31 cellular contexts compared by ENCODE assay signal in genomic region chr5:57244331-57244730, GRCh38.
DNase-seq lines count a peak whose midpoint lies in the region; ATAC-seq, FAIRE-seq and TF ChIP-seq lines count a peak whose summit lies in the region.
"Had no signal": no experiment of that assay in that cellular context is flagged by ENCODE, and none has a peak within 500 bp of the region (broad histone marks: within the 10 kb centered on the region; RNA-seq: fewer than 3 reads in every experiment).

No MANE protein-coding gene starts in this region.

- no peaks in the 10 kb centered on the region for H3K27me3 ChIP-seq in colonic mucosa
- H3K27me3 ChIP-seq: cardiac muscle cell, SJCRH30 had no signal

- intact Hi-C loops in activated CD4-positive, alpha-beta T cell treated with anti-CD3 and anti-CD28 coated beads, Interleukin-2, amount 10 ng/mL, durations not matched to agents 24 days and 14 days (cut with micrococcal nuclease) = no loop called here
- intact Hi-C loops in colonic mucosa (cut with DNase I) = no loop called here
- intact Hi-C loops in natural killer cell (cut with micrococcal nuclease) = no loop called here

- H3K4me1 Mint-ChIP-seq in activated CD4-positive, alpha-beta T cell treated with anti-CD3 and anti-CD28 coated beads, Interleukin-2, amount 10 ng/mL, durations not matched to agents 24 days and 14 days = peaks cover 21% of the 10 kb centered on the region
- peaks cover 44% of the 10 kb centered on the region for H3K4me1 Mint-ChIP-seq in activated CD4-positive, alpha-beta T cell treated with anti-CD3 and anti-CD28 coated beads, Interleukin-2, amount 10 ng/mL, durations not matched to agents 7 days and 5 days
- H3K4me1 Mint-ChIP-seq in natural killer cell = peaks cover 14 to 20% of the 10 kb centered on the region in 2 donors
- H3K4me1 Mint-ChIP-seq: nephron had no signal

- H3K4me1 ChIP-seq in colonic mucosa = peaks cover 4% of the 10 kb centered on the region
- H3K4me1 ChIP-seq: SJCRH30 had no signal

- POLR2A ChIA-PET in activated CD4-positive, alpha-beta T cell treated with anti-CD3 and anti-CD28 coated beads, Interleukin-2, amount 10 ng/mL, durations not matched to agents 7 days and 5 days (lab: Charles Lee) = no interaction called here

- H3K36me3 Mint-ChIP-seq in activated CD4-positive, alpha-beta T cell treated with anti-CD3 and anti-CD28 coated beads, Interleukin-2, amount 10 ng/mL, durations not matched to agents 24 days and 14 days (ENCODE audit: low read depth) = peaks cover 54% of the 10 kb centered on the region
- peaks cover 64% of the 10 kb centered on the region for H3K36me3 Mint-ChIP-seq in activated CD4-positive, alpha-beta T cell treated with anti-CD3 and anti-CD28 coated beads, Interleukin-2, amount 10 ng/mL, durations not matched to agents 7 days and 5 days (ENCODE audit: low read depth)
- peaks cover 11% of the 10 kb centered on the region for H3K36me3 Mint-ChIP-seq in natural killer cell

- H3K4me3 ChIP-seq in colonic mucosa = no peak overlapping the region
- H3K4me3 ChIP-seq: cardiac muscle cell, SJCRH30 had no signal

- no peaks in the 10 kb centered on the region for H3K27me3 Mint-ChIP-seq in activated CD4-positive, alpha-beta T cell treated with anti-CD3 and anti-CD28 coated beads, Interleukin-2, amount 10 ng/mL, durations not matched to agents 24 days and 14 days
- no peaks in the 10 kb centered on the region for H3K27me3 Mint-ChIP-seq in activated CD4-positive, alpha-beta T cell treated with anti-CD3 and anti-CD28 coated beads, Interleukin-2, amount 10 ng/mL, durations not matched to agents 7 days and 5 days
- no peaks in the 10 kb centered on the region for H3K27me3 Mint-ChIP-seq in natural killer cell (ENCODE audit: low read depth in 2 of 2)
- H3K27me3 Mint-ChIP-seq: activated naive CD8-positive, alpha-beta T cell treated with anti-CD3 and anti-CD28 coated beads, Interleukin-2, amount 10 ng/mL, durations not matched to agents 7 days and 5 days; CD4-positive, CD25-positive, alpha-beta regulatory T cell; effector memory CD8-positive, alpha-beta T cell; type B pancreatic cell had no signal

- CTCF ChIA-PET in activated CD4-positive, alpha-beta T cell treated with anti-CD3 and anti-CD28 coated beads, Interleukin-2, amount 10 ng/mL, durations not matched to agents 7 days and 5 days (lab: Charles Lee) = interaction anchor here (1.2 kb wide), 1 partner anchor 13 kb away, joined by 3 read pairs; no protein-coding TSS in a partner anchor

- no peaks in the 10 kb centered on the region for H3K9me3 Mint-ChIP-seq in activated CD4-positive, alpha-beta T cell treated with anti-CD3 and anti-CD28 coated beads, Interleukin-2, amount 10 ng/mL, durations not matched to agents 24 days and 14 days
- no peaks in the 10 kb centered on the region for H3K9me3 Mint-ChIP-seq in activated CD4-positive, alpha-beta T cell treated with anti-CD3 and anti-CD28 coated beads, Interleukin-2, amount 10 ng/mL, durations not matched to agents 7 days and 5 days
- no peaks in the 10 kb centered on the region for H3K9me3 Mint-ChIP-seq in natural killer cell
- H3K9me3 Mint-ChIP-seq: activated naive CD8-positive, alpha-beta T cell treated with anti-CD3 and anti-CD28 coated beads, Interleukin-2, amount 10 ng/mL, durations not matched to agents 7 days and 5 days; CD4-positive, CD25-positive, alpha-beta regulatory T cell; effector memory CD8-positive, alpha-beta T cell; nephron; type B pancreatic cell had no signal

- DNase-seq in activated CD4-positive, alpha-beta T cell treated with anti-CD3 and anti-CD28 coated beads, Interleukin-2, amount 10 ng/mL, durations not matched to agents 24 days and 14 days = no peak
- DNase-seq in activated CD4-positive, alpha-beta T cell treated with anti-CD3 and anti-CD28 coated beads, Interleukin-2, amount 10 ng/mL, durations not matched to agents 7 days and 5 days = no peak
- no peak for DNase-seq in D721Med (ENCODE audit: insufficient read length, low spot score)
- DNase-seq in colonic mucosa = no peak
- no peak for DNase-seq in natural killer cell
- no peak for DNase-seq in cerebellum (ENCODE audit: low spot score)
- no peak for DNase-seq in SW480 (ENCODE audit: low spot score)
- DNase-seq: activated CD8-positive, alpha-beta memory T cell treated with anti-CD3 and anti-CD28 coated beads for 24 hours; activated naive CD8-positive, alpha-beta T cell treated with anti-CD3 and anti-CD28 coated beads, Interleukin-2, amount 10 ng/mL, durations not matched to agents 7 days and 5 days; activated T-cell treated with anti-CD3 and anti-CD28 coated beads, Interleukin-2, amount 50 U/mL, for 48 hours; CD4-positive, CD25-positive, alpha-beta regulatory T cell; cortex of kidney; effector memory CD8-positive, alpha-beta T cell; erythroblast; glutamatergic neuron; KG1; midbrain; NCI-H1092 treated with DMSO at 0.1 percent for 48 hours; NCI-H187; NCI-H446 treated with DMSO at 0.1 percent for 48 hours; SJCRH30; stimulated activated CD4-positive, alpha-beta T cell treated with anti-CD3 and anti-CD28 coated beads, Interleukin-15, amount 100 ng/mL, for 24 hours; stimulated activated CD4-positive, alpha-beta T cell treated with anti-CD3 and anti-CD28 coated beads, Interleukin-4, amount 100 ng/mL, for 4 hours; substantia nigra; T-helper 1 cell had no signal

- peak; percentile 46 for FAIRE-seq in D721Med (lab: Jason Lieb, UNC)
- FAIRE-seq: astrocyte, keratinocyte had no signal

- H3K27ac ChIP-seq in colonic mucosa = peak overlapping the region; percentile 41
- H3K27ac ChIP-seq: cardiac muscle cell, SJCRH30 had no signal

- peak overlapping the region; percentile 66 for H3K27ac Mint-ChIP-seq in activated CD4-positive, alpha-beta T cell treated with anti-CD3 and anti-CD28 coated beads, Interleukin-2, amount 10 ng/mL, durations not matched to agents 24 days and 14 days
- no peak overlapping the region for H3K27ac Mint-ChIP-seq in activated CD4-positive, alpha-beta T cell treated with anti-CD3 and anti-CD28 coated beads, Interleukin-2, amount 10 ng/mL, durations not matched to agents 7 days and 5 days
- peak overlapping the region; percentile 49 to 56 for H3K27ac Mint-ChIP-seq in natural killer cell
- H3K27ac Mint-ChIP-seq: nephron, type B pancreatic cell had no signal

- TF ChIP-seq CTCF in D721Med (IDR thresholded peaks at IDR 0.05; ENCODE audit: insufficient read depth, missing control alignments) = no peak
- no peak for TF ChIP-seq CTCF in colonic mucosa (IDR thresholded peaks at IDR 0.05)
- no peak for TF ChIP-seq CTCF in natural killer cell (IDR thresholded peaks at IDR 0.05)

- no peak overlapping the region for H3K9ac ChIP-seq in colonic mucosa (ENCODE audit: low read depth in 2 of 2, low read length in 2 of 2)

- H3K36me3 ChIP-seq in colonic mucosa = peaks cover 8% of the 10 kb centered on the region

- ATAC-seq in natural killer cell (no peak), HG03097 (IDR thresholded peaks at IDR 0.05; ENCODE audit: low FRiP score, unreplicated experiment) (no peak)
- ATAC-seq: effector memory CD8-positive, alpha-beta T cell had no signal

- H3K4me3 Mint-ChIP-seq in activated CD4-positive, alpha-beta T cell treated with anti-CD3 and anti-CD28 coated beads, Interleukin-2, amount 10 ng/mL, durations not matched to agents 24 days and 14 days = no peak overlapping the region
- no peak overlapping the region for H3K4me3 Mint-ChIP-seq in activated CD4-positive, alpha-beta T cell treated with anti-CD3 and anti-CD28 coated beads, Interleukin-2, amount 10 ng/mL, durations not matched to agents 7 days and 5 days
- no peak overlapping the region for H3K4me3 Mint-ChIP-seq in natural killer cell
- H3K4me3 Mint-ChIP-seq: activated naive CD8-positive, alpha-beta T cell treated with anti-CD3 and anti-CD28 coated beads, Interleukin-2, amount 10 ng/mL, durations not matched to agents 7 days and 5 days; CD4-positive, CD25-positive, alpha-beta regulatory T cell; effector memory CD8-positive, alpha-beta T cell; nephron; type B pancreatic cell had no signal

- H3K9me3 ChIP-seq in colonic mucosa = no peaks in the 10 kb centered on the region
- H3K9me3 ChIP-seq: SJCRH30 had no signal
